ENCODE assay signal across 1 cellular context in the genomic region with DNA sequence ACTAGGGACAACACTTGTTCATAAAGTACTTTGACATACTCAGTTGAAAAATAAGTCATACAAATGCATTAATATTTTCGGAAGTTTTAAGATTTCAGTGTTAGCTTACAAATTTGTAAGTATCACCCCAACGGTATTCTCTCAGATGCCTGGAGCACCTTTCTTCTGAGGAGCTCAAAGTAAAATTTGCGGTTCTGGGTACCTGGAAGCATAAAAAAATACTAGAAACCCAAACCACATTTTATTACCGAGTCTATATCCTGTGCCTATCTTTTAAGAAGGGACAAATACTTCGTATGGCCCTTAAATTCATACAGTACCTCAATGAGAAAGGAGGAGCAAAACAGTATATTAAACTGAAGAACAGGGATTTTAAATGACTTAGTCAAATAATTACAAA.
TF ChIP-seq lines count a peak whose summit lies in the region.

No MANE protein-coding gene starts in this region.

TF ChIP-seq in K562, 482 proteins besides CTCF, POLR2A, EP300 and RAD21:
- TF ChIP-seq CTBP1 (IDR thresholded peaks at IDR 0.05; ENCODE audit: borderline replicate concordance) (no peak), HEY1 (CRISPR knock-in tag; IDR thresholded peaks at IDR 0.05; ENCODE audit: borderline replicate concordance) (no peak), SMARCB1 (IDR thresholded peaks at IDR 0.05; ENCODE audit: insufficient read length, low read depth) (no peak), BRCA1 (IDR thresholded peaks at IDR 0.05) (no peak), BRCA1 (CRISPR knock-in tag; IDR thresholded peaks at IDR 0.05) (no peak), SRSF3 (IDR thresholded peaks at IDR 0.05; ENCODE audit: insufficient read depth, low read length) (no peak)
TF ChIP-seq in K562: peak in this region for 0.
